In genomic region chr16:11475896-11476630, GRCh38 we compare ENCODE assay signal across 30 cellular contexts.
"Had no signal": no experiment of that assay in that cellular context is flagged by ENCODE, and none has a peak within 500 bp of the region (broad histone marks: within the 10 kb centered on the region; RNA-seq: fewer than 3 reads in every experiment).

No MANE protein-coding gene starts in this region.

- H3K27ac Mint-ChIP-seq: activated CD4-positive, alpha-beta memory T cell treated with anti-CD3 and anti-CD28 coated beads, Interleukin-2, amount 10 ng/mL, durations not matched to agents 7 days and 5 days; activated naive CD4-positive, alpha-beta T cell treated with anti-CD3 and anti-CD28 coated beads, Interleukin-2, amount 50 U/mL, for 24 hours; activated T-helper 2 cell treated with anti-CD3 and anti-CD28 coated beads, Interferon-gamma antibody, Interleukin-2, Interleukin-4, amounts not matched to agents 10 μg/mL and 5 μg/mL and 100 μg/mL, durations not matched to agents 14 hours and 24 hours and 36 hours; T-cell had no signal

- ATAC-seq: Panc1, Right ventricle myocardium inferior, T-cell had no signal

- H3K27me3 ChIP-seq: brain microvascular endothelial cell, cardiac muscle cell had no signal

- FAIRE-seq: TTC549 had no signal

- H3K4me1 Mint-ChIP-seq: activated CD4-positive, alpha-beta memory T cell treated with anti-CD3 and anti-CD28 coated beads, Interleukin-2, amount 10 ng/mL, durations not matched to agents 7 days and 5 days; activated naive CD4-positive, alpha-beta T cell treated with anti-CD3 and anti-CD28 coated beads, Interleukin-2, amount 50 U/mL, for 24 hours; T-cell had no signal

- H3K27ac ChIP-seq: brain microvascular endothelial cell, cardiac muscle cell, SK-N-MC had no signal

- H3K4me3 ChIP-seq: cardiac muscle cell, SK-N-MC had no signal

- H3K9me3 Mint-ChIP-seq: activated naive CD4-positive, alpha-beta T cell treated with anti-CD3 and anti-CD28 coated beads, Interleukin-2, amount 50 U/mL, for 24 hours had no signal

- H3K4me3 Mint-ChIP-seq: activated CD4-positive, alpha-beta memory T cell treated with anti-CD3 and anti-CD28 coated beads, Interleukin-2, amount 10 ng/mL, durations not matched to agents 7 days and 5 days; activated naive CD4-positive, alpha-beta T cell treated with anti-CD3 and anti-CD28 coated beads, Interleukin-2, amount 50 U/mL, for 24 hours; T-cell had no signal

- H3K27me3 Mint-ChIP-seq: activated CD4-positive, alpha-beta memory T cell treated with anti-CD3 and anti-CD28 coated beads, Interleukin-2, amount 10 ng/mL, durations not matched to agents 7 days and 5 days; activated naive CD4-positive, alpha-beta T cell treated with anti-CD3 and anti-CD28 coated beads, Interleukin-2, amount 50 U/mL, for 24 hours; T-cell had no signal

- DNase-seq: activated CD4-positive, alpha-beta memory T cell treated with anti-CD3 and anti-CD28 coated beads, Interleukin-2, amount 10 ng/mL, durations not matched to agents 7 days and 5 days; activated CD4-positive, alpha-beta T cell treated with anti-CD3 and anti-CD28 coated beads, Interleukin-2, amount 50 U/mL, for 1 hour; activated CD4-positive, CD25-positive, alpha-beta regulatory T cell; activated gamma-delta T cell treated with Interleukin-2 at 50 U/mL for 16 hours; activated T-cell treated with anti-CD3 and anti-CD28 coated beads for 4 hours; activated T-cell treated with anti-CD3 and anti-CD28 coated beads, Interleukin-2, amount 50 U/mL, for 48 hours; amygdala; brain microvascular endothelial cell; Karpas-422; MM.1S; NCI-H1105; NCI-H1436; NCI-H1694 treated with DMSO at 0.1 percent for 48 hours; NCI-H2029 treated with DMSO at 0.1 percent for 48 hours; NCI-H345; NCI-H510A; NCI-H526 treated with DMSO at 0.1 percent for 48 hours; NK-92 treated with Interleukin-12 subunit alpha and Interleukin-12 subunit beta, amount 100 ng/mL, for 24 hours; OCI-M1; RPMI8226; T-cell; T-helper 2 cell; T1000 had no signal

- H3K36me3 ChIP-seq: brain microvascular endothelial cell, cardiac muscle cell had no signal
